In genomic region chr3:179067839-179068238, GRCh38 we compare ENCODE assay signal across 27 cellular contexts. TPM values are rescaled to one million over a fixed set of nuclear protein-coding genes. Genes with fewer than 3 reads are reported as not detected.
DNase-seq lines count a peak whose midpoint lies in the region; ATAC-seq and TF ChIP-seq lines count a peak whose summit lies in the region.
"Had no signal": no experiment of that assay in that cellular context is flagged by ENCODE, and none has a peak within 500 bp of the region (broad histone marks: within the 10 kb centered on the region; RNA-seq: fewer than 3 reads in every experiment).

No MANE protein-coding gene starts in this region.

- CTCF ChIA-PET in MCF 10A (lab: Yijun Ruan, JAX) (interaction anchor here (0.6 to 4.2 kb wide), 18 partner anchors 8 to 636 kb away, joined by 3 to 34 read pairs (median 8); partner anchors contain the start of gene PIK3CA), mammary epithelial cell (lab: Charles Lee; ENCODE audit: low non-redundant PET) (no interaction called here)

- H3K4me1 ChIP-seq in breast epithelium, result no peaks in the 10 kb centered on the region
- H3K4me1 ChIP-seq in mammary epithelial cell (ENCODE audit: insufficient read depth, low read length), result peaks cover 36% of the 10 kb centered on the region
- H3K4me1 ChIP-seq in smooth muscle cell (ENCODE audit: low read depth), result peaks cover 21% of the 10 kb centered on the region
- H3K4me1 ChIP-seq: prostate gland had no signal

- H3K9me3 ChIP-seq in breast epithelium, result no peaks in the 10 kb centered on the region
- no peaks in the 10 kb centered on the region for H3K9me3 ChIP-seq in mammary epithelial cell (replicated peaks; ENCODE audit: insufficient read depth, low read length)
- H3K9me3 ChIP-seq in smooth muscle cell (replicated peaks; ENCODE audit: low read depth), result no peaks in the 10 kb centered on the region
- H3K9me3 ChIP-seq: heart left ventricle, prostate gland, SJSA1, upper lobe of left lung had no signal

- peak overlapping the region; percentile 93 for H3K4me3 Mint-ChIP-seq in MCF 10A (ENCODE audit: unreplicated experiment)
- H3K4me3 Mint-ChIP-seq in progenitor cell of endocrine pancreas (ENCODE audit: low read depth), result no peak overlapping the region
- H3K4me3 Mint-ChIP-seq: activated CD4-positive, alpha-beta memory T cell treated with anti-CD3 and anti-CD28 coated beads for 36 hours; CD4-positive, alpha-beta memory T cell; GM23338; stimulated activated naive CD8-positive, alpha-beta T cell treated with anti-CD3 and anti-CD28 coated beads, Interleukin-15, amount 100 ng/mL, for 72 hours; T-helper 2 cell treated with Interferon-gamma antibody and Interleukin-4, amounts not matched to agents 5 μg/mL and 100 μg/mL, for 36 hours had no signal

- H3K36me3 Mint-ChIP-seq in MCF 10A (ENCODE audit: insufficient read depth, unreplicated experiment), result peaks cover 54% of the 10 kb centered on the region
- H3K36me3 Mint-ChIP-seq in progenitor cell of endocrine pancreas (ENCODE audit: insufficient read depth), result peaks cover 10% of the 10 kb centered on the region

- H3K27me3 Mint-ChIP-seq in MCF 10A (ENCODE audit: insufficient read depth, unreplicated experiment) (no peaks in the 10 kb centered on the region), progenitor cell of endocrine pancreas (no peaks in the 10 kb centered on the region)
- H3K27me3 Mint-ChIP-seq: activated CD4-positive, alpha-beta memory T cell treated with anti-CD3 and anti-CD28 coated beads for 36 hours; CD4-positive, alpha-beta memory T cell; stimulated activated naive CD8-positive, alpha-beta T cell treated with anti-CD3 and anti-CD28 coated beads, Interleukin-15, amount 100 ng/mL, for 72 hours had no signal

- no peaks in the 10 kb centered on the region for H4K20me1 ChIP-seq in mammary epithelial cell (ENCODE audit: insufficient read depth, low read length)
- H4K20me1 ChIP-seq in smooth muscle cell (ENCODE audit: low read depth), result peaks cover 35% of the 10 kb centered on the region

- H3F3A ChIP-seq in smooth muscle cell (ENCODE audit: low read depth), result peaks cover 5% of the 10 kb centered on the region

- no peak for TF ChIP-seq POLR2A in breast epithelium (IDR thresholded peaks at IDR 0.05)

- H3K27ac Mint-ChIP-seq in MCF 10A (ENCODE audit: low read depth, unreplicated experiment) (no peak overlapping the region), progenitor cell of endocrine pancreas (peak overlapping the region; percentile 74)
- H3K27ac Mint-ChIP-seq: activated CD4-positive, alpha-beta memory T cell treated with anti-CD3 and anti-CD28 coated beads for 36 hours; GM23338; stimulated activated naive CD8-positive, alpha-beta T cell treated with anti-CD3 and anti-CD28 coated beads, Interleukin-15, amount 100 ng/mL, for 72 hours; T-helper 2 cell treated with Interferon-gamma antibody and Interleukin-4, amounts not matched to agents 5 μg/mL and 100 μg/mL, for 36 hours had no signal

- dilution Hi-C loops in mammary epithelial cell (cut with HindIII; ENCODE audit: low sequenced_read_pairs), result no loop called here

- H3K4me1 Mint-ChIP-seq in MCF 10A (ENCODE audit: insufficient read depth, unreplicated experiment) (peaks cover 52% of the 10 kb centered on the region), progenitor cell of endocrine pancreas (ENCODE audit: low read depth) (peaks cover 10% of the 10 kb centered on the region)

- peaks cover 86% of the 10 kb centered on the region for H3K79me2 ChIP-seq in mammary epithelial cell (ENCODE audit: insufficient read depth, low read length)
- H3K79me2 ChIP-seq in smooth muscle cell (ENCODE audit: low read depth), result peaks cover 82% of the 10 kb centered on the region

- DNase-seq in MCF 10A (ENCODE audit: unreplicated experiment) (peak; percentile 56), breast epithelium (ENCODE audit: low spot score in 2 of 2) (no peak), NCI-H146 treated with DMSO at 0.1 percent for 48 hours (lab: John Stamatoyannopoulos, UW; ENCODE audit: unreplicated experiment) (peak; percentile 12), mammary epithelial cell (no peak), progenitor cell of endocrine pancreas (ENCODE audit: low spot score, unreplicated experiment) (no peak), smooth muscle cell (lab: John Stamatoyannopoulos, UW; ENCODE audit: unreplicated experiment) (no peak)
- DNase-seq: activated CD4-positive, alpha-beta memory T cell treated with anti-CD3 and anti-CD28 coated beads for 36 hours; activated naive CD4-positive, alpha-beta T cell; activated T-cell treated with anti-CD3 and anti-CD28 coated beads for 4 hours; amygdala; CD4-positive, alpha-beta memory T cell; DMS79 treated with DMSO at 0.1 percent for 48 hours; heart left ventricle; midbrain; NCI-H82; stimulated activated CD4-positive, alpha-beta T cell treated with anti-CD3 and anti-CD28 coated beads, Interleukin-4, amount 100 ng/mL, for 1 hour; stimulated activated naive CD8-positive, alpha-beta T cell treated with anti-CD3 and anti-CD28 coated beads, Interleukin-15, amount 100 ng/mL, for 72 hours; upper lobe of left lung had no signal

- H3K4me2 ChIP-seq in mammary epithelial cell (ENCODE audit: insufficient read depth, low read depth, low read length), result peak overlapping the region; percentile 32
- no peak overlapping the region for H3K4me2 ChIP-seq in smooth muscle cell
- H3K4me2 ChIP-seq: GM23338, KMS-11 had no signal

- no peaks in the 10 kb centered on the region for H3K27me3 ChIP-seq in breast epithelium
- H3K27me3 ChIP-seq in mammary epithelial cell (ENCODE audit: insufficient read depth, low read length), result no peaks in the 10 kb centered on the region
- H3K27me3 ChIP-seq in smooth muscle cell (ENCODE audit: low read depth), result no peaks in the 10 kb centered on the region
- H3K27me3 ChIP-seq: heart left ventricle, SJSA1, upper lobe of left lung had no signal

- ATAC-seq in HG03159 (IDR thresholded peaks at IDR 0.05; ENCODE audit: unreplicated experiment), result no peak
- ATAC-seq in HG02798 (IDR thresholded peaks at IDR 0.05; ENCODE audit: poor library complexity, unreplicated experiment), result no peak
- ATAC-seq: GM23338; heart left ventricle; Panc1; stimulated activated naive CD8-positive, alpha-beta T cell treated with anti-CD3 and anti-CD28 coated beads, Interleukin-15, amount 100 ng/mL, for 72 hours had no signal

- TF ChIP-seq CTCF in MCF 10A (IDR thresholded peaks at IDR 0.05; ENCODE audit: unreplicated experiment) (no peak), breast epithelium (IDR thresholded peaks at IDR 0.05) (no peak), mammary epithelial cell (conservative IDR thresholded peaks at IDR 0.05 in 1 of 2, IDR thresholded peaks at IDR 0.05 in 1 of 2; ENCODE audit: extremely low read depth in 1 of 2, insufficient read depth in 1 of 2, low read depth in 1 of 2, low read length in 2 of 2) (no peak), progenitor cell of endocrine pancreas (IDR thresholded peaks at IDR 0.05; ENCODE audit: unreplicated experiment) (no peak), smooth muscle cell (IDR thresholded peaks at IDR 0.05; ENCODE audit: borderline replicate concordance, insufficient read depth, poor library complexity, severe bottlenecking) (no peak)

- WGBS in mammary epithelial cell (ENCODE audit: low coverage, missing lambda C conversion rate), result 40% methylated on average over 4 of the region's 4 CpGs
- 56% methylated on average over 4 of the region's 4 CpGs for WGBS in smooth muscle cell (ENCODE audit: low lambda C conversion rate)

- H2AFZ ChIP-seq in mammary epithelial cell (ENCODE audit: low read depth, low read length), result no peak overlapping the region
- no peak overlapping the region for H2AFZ ChIP-seq in smooth muscle cell (ENCODE audit: low read depth)
- H2AFZ ChIP-seq: GM23338 had no signal

- intact Hi-C loops in MCF 10A (cut with micrococcal nuclease), result no loop called here
- intact Hi-C loops in breast epithelium (cut with DNase I; ENCODE audit: low total_unique reads), result no loop called here
- intact Hi-C loops in mammary epithelial cell (cut with micrococcal nuclease), result no loop called here

- H3K36me3 ChIP-seq in breast epithelium (no peaks in the 10 kb centered on the region), mammary epithelial cell (ENCODE audit: insufficient read depth, low read length) (peaks cover 20% of the 10 kb centered on the region), smooth muscle cell (ENCODE audit: low read depth) (peaks cover 9% of the 10 kb centered on the region)
- H3K36me3 ChIP-seq: prostate gland had no signal

- no TSS peak for BruUV-seq in MCF 10A (replicated peaks; lab: Mats Ljungman, UMichigan)
- BruUV-seq in mammary epithelial cell (replicated peaks; lab: Mats Ljungman, UMichigan), result no TSS peak

- H3K4me3 ChIP-seq in breast epithelium, result no peak overlapping the region
- H3K4me3 ChIP-seq in mammary epithelial cell (replicated peaks in 1 of 3; ENCODE audit: insufficient read depth in 1 of 3, low read depth in 2 of 3, low read length in 3 of 3), result no peak overlapping the region
- no peak overlapping the region for H3K4me3 ChIP-seq in smooth muscle cell
- H3K4me3 ChIP-seq: GM23338, heart left ventricle, prostate gland, SJSA1, skin epidermis, upper lobe of left lung had no signal

- H3K27ac ChIP-seq in breast epithelium (no peak overlapping the region), mammary epithelial cell (ENCODE audit: insufficient read depth, low read depth, low read length) (no peak overlapping the region), smooth muscle cell (ENCODE audit: low read depth) (no peak overlapping the region)
- H3K27ac ChIP-seq: heart left ventricle, KMS-11, prostate gland, SJSA1, skin epidermis, upper lobe of left lung had no signal

- H3K9me3 Mint-ChIP-seq in MCF 10A (ENCODE audit: unreplicated experiment), result no peaks in the 10 kb centered on the region
- no peaks in the 10 kb centered on the region for H3K9me3 Mint-ChIP-seq in progenitor cell of endocrine pancreas (ENCODE audit: low read depth)
- H3K9me3 Mint-ChIP-seq: activated CD4-positive, alpha-beta memory T cell treated with anti-CD3 and anti-CD28 coated beads for 36 hours; CD4-positive, alpha-beta memory T cell; GM23338; stimulated activated naive CD8-positive, alpha-beta T cell treated with anti-CD3 and anti-CD28 coated beads, Interleukin-15, amount 100 ng/mL, for 72 hours; T-helper 2 cell treated with Interferon-gamma antibody and Interleukin-4, amounts not matched to agents 5 μg/mL and 100 μg/mL, for 36 hours had no signal

- in situ Hi-C loops in mammary epithelial cell (cut with MboI; ENCODE audit: low sequenced_read_pairs in 2 of 2), result no loop called here

- H3K9ac ChIP-seq in mammary epithelial cell (ENCODE audit: insufficient read depth, low read length) (no peak overlapping the region), smooth muscle cell (ENCODE audit: low read depth) (no peak overlapping the region)
- H3K9ac ChIP-seq: KMS-11 had no signal

- POLR2A ChIA-PET in MCF 10A (lab: Yijun Ruan, JAX), result interaction anchor here (0.6 to 9.6 kb wide), 8 partner anchors 29 to 253 kb away, joined by 3 to 120 read pairs (median 31); partner anchors contain the start of gene PIK3CA

RNA-seq across cellular contexts. Expression of gene ZMAT3, which starts 3.8 kb away (rescaled TPM):
- total RNA-seq in MCF 10A (2022) (50.9 and 58.0 TPM in 2 replicates), breast epithelium (10 to 100 TPM; 10.4 to 19.5 (median 16.7) TPM), mammary epithelial cell (10 to 100 TPM; 31.3 to 56.2 TPM), progenitor cell of endocrine pancreas (13.6 and 14.1 TPM in 2 replicates), smooth muscle cell (54.4 and 58.6 TPM in 2 replicates)
- polyA plus RNA-seq in mammary epithelial cell (24.4 TPM), smooth muscle cell (34.8 and 43.8 TPM in 2 replicates)
- polyA minus RNA-seq in mammary epithelial cell, result 64.2 TPM

Comparison
In these comparisons a context has a peak if more than half of its experiments do, and no peak if none do; other contexts are left out.
1. DNase-seq: peak in MCF 10A (single experiment) and NCI-H146 treated with DMSO at 0.1 percent for 48 hours (single experiment); none in breast epithelium (0 of 2), mammary epithelial cell (single experiment), progenitor cell of endocrine pancreas (single experiment) and smooth muscle cell (single experiment).